ENCODE assay signal across 15 cellular contexts in the genomic region with DNA sequence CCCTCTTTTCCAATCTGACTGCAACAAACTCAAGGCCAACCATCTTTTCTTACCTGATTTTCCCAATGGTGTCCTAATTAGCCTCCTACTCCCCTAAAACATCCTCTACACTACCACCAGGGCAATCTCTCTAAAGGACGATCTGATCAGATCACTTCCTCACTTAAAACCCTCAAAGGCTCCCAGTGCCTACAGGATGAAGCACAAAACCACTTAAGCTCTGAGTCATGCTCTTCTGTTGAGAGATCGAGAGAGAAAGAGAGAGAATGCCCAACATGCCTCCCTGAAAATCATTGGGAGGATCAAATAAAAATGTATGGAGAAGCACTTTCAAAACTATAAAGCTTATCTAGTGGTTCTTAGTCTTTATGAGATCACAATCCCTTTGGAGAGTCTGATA.
DNase-seq lines count a peak whose midpoint lies in the region; ATAC-seq and TF ChIP-seq lines count a peak whose summit lies in the region.
"Had no signal": no experiment of that assay in that cellular context is flagged by ENCODE, and none has a peak within 500 bp of the region (broad histone marks: within the 10 kb centered on the region; RNA-seq: fewer than 3 reads in every experiment).

No MANE protein-coding gene starts in this region.

- DNase-seq in AG09309 (ENCODE audit: low read depth) (peak; percentile 8), HT1080 (ENCODE audit: low read depth) (peak; percentile 84), OCI-M1 (lab: John Stamatoyannopoulos, UW) (peak; percentile 11), iris pigment epithelial cell (ENCODE audit: low read depth) (peak; percentile 28), SW 1271 (lab: John Stamatoyannopoulos, UW) (no peak), GM03348 (ENCODE audit: low spot score) (no peak), immature natural killer cell (no peak)
- no peak for DNase-seq in naive thymus-derived CD8-positive, alpha-beta T cell
- DNase-seq: activated CD4-positive, alpha-beta memory T cell treated with anti-CD3 and anti-CD28 coated beads for 36 hours; activated effector memory CD4-positive, alpha-beta T cell treated with Interleukin-2 at 50 U/mL for 16 hours; body of pancreas; DMS 273 treated with DMSO at 0.1 percent for 48 hours; NCI-H82; SIG-M5 had no signal

- POLR2A ChIA-PET in naive thymus-derived CD8-positive, alpha-beta T cell (lab: Charles Lee), result no interaction called here

- H3K9me3 Mint-ChIP-seq in naive thymus-derived CD8-positive, alpha-beta T cell, result no peaks in the 10 kb centered on the region
- H3K9me3 Mint-ChIP-seq in immature natural killer cell, result no peaks in the 10 kb centered on the region
- H3K9me3 Mint-ChIP-seq: activated CD4-positive, alpha-beta memory T cell treated with anti-CD3 and anti-CD28 coated beads for 36 hours had no signal

- ATAC-seq in naive thymus-derived CD8-positive, alpha-beta T cell, result no peak
- ATAC-seq: body of pancreas had no signal

- no peak overlapping the region for H3K27ac Mint-ChIP-seq in naive thymus-derived CD8-positive, alpha-beta T cell
- no peak overlapping the region for H3K27ac Mint-ChIP-seq in immature natural killer cell
- H3K27ac Mint-ChIP-seq: activated CD4-positive, alpha-beta memory T cell treated with anti-CD3 and anti-CD28 coated beads for 36 hours; B cell had no signal

- no peak overlapping the region for H3K4me3 ChIP-seq in AG09309 (ENCODE audit: control insufficient read depth, low read depth, low read length)
- H3K4me3 ChIP-seq: body of pancreas had no signal

- no peak for TF ChIP-seq CTCF in AG09309 (IDR thresholded peaks at IDR 0.05; ENCODE audit: control insufficient read depth, insufficient read depth, low read depth, low read length, missing control alignments)

- H3K4me1 Mint-ChIP-seq in naive thymus-derived CD8-positive, alpha-beta T cell, result no peaks in the 10 kb centered on the region
- no peaks in the 10 kb centered on the region for H3K4me1 Mint-ChIP-seq in immature natural killer cell
- H3K4me1 Mint-ChIP-seq: B cell had no signal

- H3K4me3 Mint-ChIP-seq in naive thymus-derived CD8-positive, alpha-beta T cell, result no peak overlapping the region
- no peak overlapping the region for H3K4me3 Mint-ChIP-seq in immature natural killer cell
- H3K4me3 Mint-ChIP-seq: activated CD4-positive, alpha-beta memory T cell treated with anti-CD3 and anti-CD28 coated beads for 36 hours; B cell had no signal

- peaks cover 0 to 1% (median 0%) of the 10 kb centered on the region in 5 donors for H3K27me3 Mint-ChIP-seq in naive thymus-derived CD8-positive, alpha-beta T cell
- no peaks in the 10 kb centered on the region for H3K27me3 Mint-ChIP-seq in immature natural killer cell (ENCODE audit: low read depth in 3 of 3)
- H3K27me3 Mint-ChIP-seq: B cell had no signal

- no peaks in the 10 kb centered on the region for H3K36me3 Mint-ChIP-seq in naive thymus-derived CD8-positive, alpha-beta T cell
- H3K36me3 Mint-ChIP-seq in immature natural killer cell, result no peaks in the 10 kb centered on the region
- H3K36me3 Mint-ChIP-seq: activated CD4-positive, alpha-beta memory T cell treated with anti-CD3 and anti-CD28 coated beads for 36 hours had no signal

Comparison
In these comparisons a context has a peak if more than half of its experiments do, and no peak if none do; other contexts are left out.
1. DNase-seq: peak in AG09309 (single experiment), HT1080 (single experiment), OCI-M1 (single experiment) and iris pigment epithelial cell (single experiment); none in SW 1271 (0 of 2), naive thymus-derived CD8-positive, alpha-beta T cell (0 of 10), GM03348 (single experiment) and immature natural killer cell (0 of 3).